Comparison of ENCODE assay signal across 26 cellular contexts in genomic region chr17:17366235-17366634, GRCh38.
"Had no signal": no experiment of that assay in that cellular context is flagged by ENCODE, and none has a peak within 500 bp of the region (broad histone marks: within the 10 kb centered on the region; RNA-seq: fewer than 3 reads in every experiment).

No MANE protein-coding gene starts in this region.

- DNase-seq: activated CD4-positive, alpha-beta memory T cell treated with anti-CD3 and anti-CD28 coated beads for 36 hours; activated CD4-positive, alpha-beta T cell treated with anti-CD3 and anti-CD28 coated beads for 36 hours; activated CD4-positive, alpha-beta T cell treated with anti-CD3 and anti-CD28 coated beads, Interleukin-2, amount 10 ng/mL, durations not matched to agents 24 days and 14 days; activated CD4-positive, CD25-positive, alpha-beta regulatory T cell; activated CD4-positive, CD25-positive, alpha-beta regulatory T cell treated with anti-CD3 and anti-CD28 coated beads, Interleukin-2, amount 50 U/mL, for 72 hours; activated CD8-positive, alpha-beta memory T cell treated with anti-CD3 and anti-CD28 coated beads, Interleukin-2, amount 50 U/mL, for 48 hours; activated gamma-delta T cell; activated naive CD4-positive, alpha-beta T cell; activated naive CD4-positive, alpha-beta T cell treated with anti-CD3 and anti-CD28 coated beads, Interleukin-2, amount 10 ng/mL, durations not matched to agents 7 days and 5 days; activated naive CD8-positive, alpha-beta T cell treated with anti-CD3 and anti-CD28 coated beads, Interleukin-2, amount 10 ng/mL, durations not matched to agents 7 days and 5 days; activated T-cell treated with anti-CD3 and anti-CD28 coated beads for 4 hours; activated T-cell treated with anti-CD3 and anti-CD28 coated beads, Interleukin-2, amount 50 U/mL, for 24 hours; activated T-cell treated with anti-CD3 and anti-CD28 coated beads, Interleukin-2, amount 50 U/mL, for 72 hours; central memory CD4-positive, alpha-beta T cell; cerebellar nuclear complex; colonic mucosa; effector CD8-positive, alpha-beta T cell; esophagus squamous epithelium; foreskin melanocyte; T-helper 2 cell had no signal

- H3K4me1 ChIP-seq: ascending aorta, breast epithelium, colonic mucosa had no signal

- H3K36me3 Mint-ChIP-seq: activated CD4-positive, alpha-beta memory T cell treated with anti-CD3 and anti-CD28 coated beads for 36 hours; activated naive CD4-positive, alpha-beta T cell treated with anti-CD3 and anti-CD28 coated beads, Interleukin-2, amount 10 ng/mL, durations not matched to agents 7 days and 5 days; activated naive CD4-positive, alpha-beta T cell treated with anti-CD3 and anti-CD28 coated beads, Interleukin-2, amount 50 U/mL, for 72 hours; activated naive CD8-positive, alpha-beta T cell treated with anti-CD3 and anti-CD28 coated beads, Interleukin-2, amount 10 ng/mL, durations not matched to agents 7 days and 5 days; brain had no signal

- H3K4me3 ChIP-seq: ascending aorta, breast epithelium, cardiac muscle cell, colonic mucosa, esophagus squamous epithelium had no signal

- H3K9me3 ChIP-seq: ascending aorta, breast epithelium, colonic mucosa had no signal

- H3K4me3 Mint-ChIP-seq: activated CD4-positive, alpha-beta memory T cell treated with anti-CD3 and anti-CD28 coated beads for 36 hours; activated CD4-positive, alpha-beta T cell treated with anti-CD3 and anti-CD28 coated beads for 36 hours; activated CD4-positive, alpha-beta T cell treated with anti-CD3 and anti-CD28 coated beads, Interleukin-2, amount 10 ng/mL, durations not matched to agents 24 days and 14 days; activated naive CD4-positive, alpha-beta T cell treated with anti-CD3 and anti-CD28 coated beads, Interleukin-2, amount 10 ng/mL, durations not matched to agents 7 days and 5 days; activated naive CD8-positive, alpha-beta T cell treated with anti-CD3 and anti-CD28 coated beads, Interleukin-2, amount 10 ng/mL, durations not matched to agents 7 days and 5 days; activated T-cell treated with anti-CD3 and anti-CD28 coated beads, Interleukin-2, amount 50 U/mL, for 24 hours; activated T-cell treated with anti-CD3 and anti-CD28 coated beads, Interleukin-2, amount 50 U/mL, for 72 hours; brain had no signal

- H3K27ac ChIP-seq: ascending aorta, cardiac muscle cell, colonic mucosa, epithelial cell of prostate, esophagus squamous epithelium had no signal

- H3K27me3 ChIP-seq: ascending aorta, breast epithelium, cardiac muscle cell, colonic mucosa had no signal

- H3K36me3 ChIP-seq: ascending aorta, breast epithelium, cardiac muscle cell, colonic mucosa, esophagus squamous epithelium had no signal

- ATAC-seq: activated CD4-positive, alpha-beta T cell treated with anti-CD3 and anti-CD28 coated beads for 36 hours; activated naive CD4-positive, alpha-beta T cell treated with anti-CD3 and anti-CD28 coated beads, Interleukin-2, amount 50 U/mL, for 72 hours; activated T-cell treated with anti-CD3 and anti-CD28 coated beads, Interleukin-2, amount 50 U/mL, for 72 hours had no signal

- H3K4me1 Mint-ChIP-seq: activated CD4-positive, alpha-beta T cell treated with anti-CD3 and anti-CD28 coated beads, Interleukin-2, amount 10 ng/mL, durations not matched to agents 24 days and 14 days; activated naive CD4-positive, alpha-beta T cell treated with anti-CD3 and anti-CD28 coated beads, Interleukin-2, amount 10 ng/mL, durations not matched to agents 7 days and 5 days; activated naive CD8-positive, alpha-beta T cell treated with anti-CD3 and anti-CD28 coated beads, Interleukin-2, amount 10 ng/mL, durations not matched to agents 7 days and 5 days had no signal

- H3K9me3 Mint-ChIP-seq: activated CD4-positive, alpha-beta memory T cell treated with anti-CD3 and anti-CD28 coated beads for 36 hours; activated CD4-positive, alpha-beta T cell treated with anti-CD3 and anti-CD28 coated beads, Interleukin-2, amount 10 ng/mL, durations not matched to agents 24 days and 14 days; activated naive CD4-positive, alpha-beta T cell treated with anti-CD3 and anti-CD28 coated beads, Interleukin-2, amount 10 ng/mL, durations not matched to agents 7 days and 5 days; activated naive CD4-positive, alpha-beta T cell treated with anti-CD3 and anti-CD28 coated beads, Interleukin-2, amount 50 U/mL, for 72 hours; activated naive CD8-positive, alpha-beta T cell treated with anti-CD3 and anti-CD28 coated beads, Interleukin-2, amount 10 ng/mL, durations not matched to agents 7 days and 5 days; activated T-cell treated with anti-CD3 and anti-CD28 coated beads, Interleukin-2, amount 50 U/mL, for 24 hours; activated T-cell treated with anti-CD3 and anti-CD28 coated beads, Interleukin-2, amount 50 U/mL, for 72 hours had no signal

- H3K27me3 Mint-ChIP-seq: activated T-cell treated with anti-CD3 and anti-CD28 coated beads, Interleukin-2, amount 50 U/mL, for 24 hours; brain had no signal

- H3K27ac Mint-ChIP-seq: activated CD4-positive, alpha-beta memory T cell treated with anti-CD3 and anti-CD28 coated beads for 36 hours; activated CD4-positive, alpha-beta T cell treated with anti-CD3 and anti-CD28 coated beads for 36 hours; activated CD4-positive, alpha-beta T cell treated with anti-CD3 and anti-CD28 coated beads, Interleukin-2, amount 10 ng/mL, durations not matched to agents 24 days and 14 days; activated naive CD4-positive, alpha-beta T cell treated with anti-CD3 and anti-CD28 coated beads, Interleukin-2, amount 10 ng/mL, durations not matched to agents 7 days and 5 days; activated naive CD4-positive, alpha-beta T cell treated with anti-CD3 and anti-CD28 coated beads, Interleukin-2, amount 50 U/mL, for 72 hours; activated naive CD8-positive, alpha-beta T cell treated with anti-CD3 and anti-CD28 coated beads, Interleukin-2, amount 10 ng/mL, durations not matched to agents 7 days and 5 days; activated T-cell treated with anti-CD3 and anti-CD28 coated beads, Interleukin-2, amount 50 U/mL, for 24 hours; activated T-cell treated with anti-CD3 and anti-CD28 coated beads, Interleukin-2, amount 50 U/mL, for 72 hours; brain had no signal
